In genomic region chrX:34619920-34620319, GRCh38 we compare ENCODE assay signal across 31 cellular contexts. TPM values are rescaled to one million over a fixed set of nuclear protein-coding genes. Genes with fewer than 3 reads are reported as not detected.
"Had no signal": no experiment of that assay in that cellular context is flagged by ENCODE, and none has a peak within 500 bp of the region (broad histone marks: within the 10 kb centered on the region; RNA-seq: fewer than 3 reads in every experiment).

No MANE protein-coding gene starts in this region.

- H3K4me3 ChIP-seq: lung, pancreas, prostate gland, skin epidermis, stomach, testis, thyroid gland, transverse colon, upper lobe of left lung, vagina had no signal

- H3K36me3 ChIP-seq: pancreas, prostate gland, stomach, thyroid gland, transverse colon, upper lobe of left lung, vagina had no signal

- H3K27me3 Mint-ChIP-seq: naive B cell; stimulated activated naive B cell treated with anti-CD40 and anti-IgM and Interleukin-4, amounts not matched to agents 10 μg/mL and 1 μg/mL and 100 μg/mL, for 72 hours had no signal

- FAIRE-seq: keratinocyte had no signal

- H3K36me3 Mint-ChIP-seq: mesothelial cell of epicardium; naive B cell; natural killer cell; stimulated activated naive B cell treated with anti-CD40 and anti-IgM and Interleukin-4, amounts not matched to agents 10 μg/mL and 1 μg/mL and 100 μg/mL, for 72 hours had no signal

- H3K9me3 Mint-ChIP-seq: stimulated activated naive B cell treated with anti-CD40 and anti-IgM and Interleukin-4, amounts not matched to agents 10 μg/mL and 1 μg/mL and 100 μg/mL, for 72 hours had no signal

- ATAC-seq: left cardiac atrium; left lobe of liver; natural killer cell; pancreas; right cardiac atrium; sciatic nerve; stimulated activated naive B cell treated with anti-CD40 and anti-IgM and Interleukin-4, amounts not matched to agents 10 μg/mL and 1 μg/mL and 100 μg/mL, for 72 hours; stimulated activated naive CD8-positive, alpha-beta T cell treated with anti-CD3 and anti-CD28 coated beads, Interleukin-15, Interleukin-2, amounts not matched to agents 100 U/mL and 50 U/mL, for 24 hours had no signal

- H3K9me3 ChIP-seq: pancreas, prostate gland, stomach, testis, thyroid gland, transverse colon, upper lobe of left lung, vagina had no signal

- H3K4me1 Mint-ChIP-seq: naive B cell; natural killer cell; nephron progenitor cell; stimulated activated naive B cell treated with anti-CD40 and anti-IgM and Interleukin-4, amounts not matched to agents 10 μg/mL and 1 μg/mL and 100 μg/mL, for 72 hours had no signal

- H3K27me3 ChIP-seq: stomach, testis, thyroid gland, transverse colon, upper lobe of left lung, vagina had no signal

- DNase-seq: hippocampal formation; kidney glomerular epithelial cell; left cardiac atrium; mesendoderm; naive B cell; natural killer cell; nephron progenitor cell; pancreas; posterior cingulate gyrus; retina; right cardiac atrium; stimulated activated CD4-positive, alpha-beta T cell treated with anti-CD3 and anti-CD28 coated beads, Interleukin-12 subunit alpha, Interleukin-12 subunit beta, amount 100 ng/mL, for 4 hours; stimulated activated CD4-positive, alpha-beta T cell treated with anti-CD3 and anti-CD28 coated beads, Interleukin-15, amount 100 ng/mL, for 24 hours; stimulated activated CD4-positive, alpha-beta T cell treated with anti-CD3 and anti-CD28 coated beads, Interleukin-2, amount 100 ng/mL, for 24 hours; stimulated activated CD4-positive, alpha-beta T cell treated with anti-CD3 and anti-CD28 coated beads, Interleukin-4, amount 100 ng/mL, for 1 hour; stimulated activated naive B cell treated with anti-CD40 and anti-IgM and Interleukin-4, amounts not matched to agents 10 μg/mL and 1 μg/mL and 100 μg/mL, for 72 hours; stimulated activated naive CD8-positive, alpha-beta T cell treated with anti-CD3 and anti-CD28 coated beads, Interleukin-15, Interleukin-2, amounts not matched to agents 100 U/mL and 50 U/mL, for 24 hours; stomach; testis; thyroid gland; transverse colon; upper lobe of left lung had no signal

- H3K27ac ChIP-seq: pancreas, prostate gland, skin epidermis, stomach, testis, thyroid gland, transverse colon, upper lobe of left lung, vagina had no signal

- H3K4me3 Mint-ChIP-seq: mesothelial cell of epicardium; naive B cell; natural killer cell; nephron progenitor cell; stimulated activated naive B cell treated with anti-CD40 and anti-IgM and Interleukin-4, amounts not matched to agents 10 μg/mL and 1 μg/mL and 100 μg/mL, for 72 hours had no signal

- H3K4me1 ChIP-seq: pancreas, prostate gland, stomach, testis, thyroid gland, transverse colon, upper lobe of left lung, vagina had no signal

- H3K27ac Mint-ChIP-seq: mesothelial cell of epicardium; naive B cell; natural killer cell; nephron progenitor cell; stimulated activated naive B cell treated with anti-CD40 and anti-IgM and Interleukin-4, amounts not matched to agents 10 μg/mL and 1 μg/mL and 100 μg/mL, for 72 hours had no signal

RNA-seq across cellular contexts. Expression of gene TMEM47, which starts 37.2 kb away (rescaled TPM):
- total RNA-seq: mononuclear cell, natural killer cell had no signal
